ENCODE assay signal across 27 cellular contexts in the genomic region with DNA sequence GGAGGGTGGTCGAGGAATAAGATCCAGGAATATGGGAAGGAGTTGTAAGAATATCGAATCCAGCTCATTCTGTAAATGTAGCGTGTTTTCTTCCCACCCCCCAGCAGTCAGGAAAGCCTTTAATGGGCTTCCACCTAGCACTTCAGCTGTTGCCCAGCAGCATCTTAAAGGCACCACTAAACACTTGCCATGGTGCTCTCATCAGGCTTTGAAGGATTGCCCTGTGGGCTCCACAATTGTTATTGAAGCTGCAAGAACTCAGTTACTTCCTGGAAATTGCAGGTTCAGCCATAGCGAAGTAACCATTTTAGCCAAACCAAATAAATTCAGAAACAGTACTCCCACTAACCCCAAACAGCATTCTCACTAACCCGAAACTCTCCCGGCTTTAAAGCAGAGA.
DNase-seq lines count a peak whose midpoint lies in the region; ATAC-seq and TF ChIP-seq lines count a peak whose summit lies in the region.
"Had no signal": no experiment of that assay in that cellular context is flagged by ENCODE, and none has a peak within 500 bp of the region (broad histone marks: within the 10 kb centered on the region; RNA-seq: fewer than 3 reads in every experiment).

No MANE protein-coding gene starts in this region.

- no peak overlapping the region for H3K4me3 Mint-ChIP-seq in natural killer cell treated with Interleukin-12 subunit alpha and Interleukin-12 subunit beta and Interleukin-15 and Interleukin-18, amount 100 ng/mL, for 72 hours
- H3K4me3 Mint-ChIP-seq: activated CD4-positive, alpha-beta memory T cell treated with anti-CD3 and anti-CD28 coated beads for 36 hours; brain; IgD-negative memory B cell; nephron progenitor cell; T-helper 2 cell treated with Interferon-gamma antibody and Interleukin-4, amounts not matched to agents 5 μg/mL and 100 μg/mL, for 36 hours had no signal

- peaks cover 3% of the 10 kb centered on the region for H3K9me3 Mint-ChIP-seq in natural killer cell treated with Interleukin-12 subunit alpha and Interleukin-12 subunit beta and Interleukin-15 and Interleukin-18, amount 100 ng/mL, for 72 hours
- H3K9me3 Mint-ChIP-seq: activated CD4-positive, alpha-beta memory T cell treated with anti-CD3 and anti-CD28 coated beads for 36 hours; nephron progenitor cell; T-helper 2 cell treated with Interferon-gamma antibody and Interleukin-4, amounts not matched to agents 5 μg/mL and 100 μg/mL, for 36 hours had no signal

- H3K36me3 Mint-ChIP-seq in natural killer cell treated with Interleukin-12 subunit alpha and Interleukin-12 subunit beta and Interleukin-15 and Interleukin-18, amount 100 ng/mL, for 72 hours = no peaks in the 10 kb centered on the region
- H3K36me3 Mint-ChIP-seq: activated CD4-positive, alpha-beta memory T cell treated with anti-CD3 and anti-CD28 coated beads for 36 hours; brain; IgD-negative memory B cell had no signal

- no peaks in the 10 kb centered on the region for H3K36me3 ChIP-seq in skeletal muscle satellite cell (ENCODE audit: insufficient read depth, low read length)
- H3K36me3 ChIP-seq: tibial nerve had no signal

- no peaks in the 10 kb centered on the region for H3K27me3 ChIP-seq in skeletal muscle satellite cell (ENCODE audit: control insufficient read depth, insufficient read depth, low read length)
- H3K27me3 ChIP-seq: tibial nerve had no signal

- ATAC-seq in natural killer cell treated with Interleukin-12 subunit alpha and Interleukin-12 subunit beta and Interleukin-15 and Interleukin-18, amount 100 ng/mL, for 72 hours = no peak
- ATAC-seq in SK-N-SH treated with all-trans-retinoic acid at 6 μM for 48 hours (no peak), HG03135 (IDR thresholded peaks at IDR 0.05; ENCODE audit: unreplicated experiment) (no peak)
- ATAC-seq: HCT116, mucosa of descending colon had no signal

- H3K4me1 Mint-ChIP-seq in natural killer cell treated with Interleukin-12 subunit alpha and Interleukin-12 subunit beta and Interleukin-15 and Interleukin-18, amount 100 ng/mL, for 72 hours (ENCODE audit: low read depth in 2 of 2) = no peaks in the 10 kb centered on the region
- H3K4me1 Mint-ChIP-seq: IgD-negative memory B cell, nephron progenitor cell had no signal

- H3K9ac ChIP-seq in skeletal muscle satellite cell (ENCODE audit: low read depth, low read length) = peak overlapping the region; percentile 15

- H3K4me2 ChIP-seq in skeletal muscle satellite cell (ENCODE audit: low read length) = no peak overlapping the region

- no peak overlapping the region for H3K4me3 ChIP-seq in skeletal muscle satellite cell (ENCODE audit: low read length)
- H3K4me3 ChIP-seq: lung, mucosa of descending colon, smooth muscle cell, tibial nerve had no signal

- no peaks in the 10 kb centered on the region for H3K9me3 ChIP-seq in skeletal muscle satellite cell (replicated peaks; ENCODE audit: low read length)
- H3K9me3 ChIP-seq: mucosa of descending colon, tibial nerve had no signal

- H3K27ac Mint-ChIP-seq in natural killer cell treated with Interleukin-12 subunit alpha and Interleukin-12 subunit beta and Interleukin-15 and Interleukin-18, amount 100 ng/mL, for 72 hours = no peak overlapping the region
- H3K27ac Mint-ChIP-seq: activated CD4-positive, alpha-beta memory T cell treated with anti-CD3 and anti-CD28 coated beads for 36 hours; IgD-negative memory B cell; nephron progenitor cell; T-helper 2 cell treated with Interferon-gamma antibody and Interleukin-4, amounts not matched to agents 5 μg/mL and 100 μg/mL, for 36 hours had no signal

- peaks cover 52% of the 10 kb centered on the region for H3K4me1 ChIP-seq in skeletal muscle satellite cell (ENCODE audit: control insufficient read depth, insufficient read depth, low read length)

- H3K27me3 Mint-ChIP-seq in natural killer cell treated with Interleukin-12 subunit alpha and Interleukin-12 subunit beta and Interleukin-15 and Interleukin-18, amount 100 ng/mL, for 72 hours = peaks cover 0 to 13% of the 10 kb centered on the region in 2 donors
- H3K27me3 Mint-ChIP-seq: activated CD4-positive, alpha-beta memory T cell treated with anti-CD3 and anti-CD28 coated beads for 36 hours; brain; IgD-negative memory B cell had no signal

- DNase-seq in Daoy (ENCODE audit: low read depth) = peak; percentile 20
- peak; percentile 60 for DNase-seq in RPMI7951 (ENCODE audit: low read depth)
- DNase-seq in fibroblast of peridontal ligament (ENCODE audit: extremely low read depth) = peak; percentile 67
- DNase-seq in natural killer cell treated with Interleukin-12 subunit alpha and Interleukin-12 subunit beta and Interleukin-15 and Interleukin-18, amount 100 ng/mL, for 72 hours (ENCODE audit: low spot score) = no peak
- DNase-seq: activated CD4-positive, alpha-beta memory T cell treated with anti-CD3 and anti-CD28 coated beads for 36 hours; activated CD4-positive, alpha-beta T cell treated with anti-CD3 and anti-CD28 coated beads for 1 hour; activated naive CD4-positive, alpha-beta T cell treated with Interleukin-2 at 50 U/mL for 16 hours; Calu3; hippocampal formation; left cardiac atrium; mucosa of descending colon; NCI-H1092; NCI-H1694; NCI-H524; nephron progenitor cell; SHP77 treated with DMSO at 0.1 percent for 48 hours; stimulated activated naive CD4-positive, alpha-beta T cell treated with Interleukin-2 at 50 U/mL for 16 hours had no signal

TF ChIP-seq in SK-N-SH treated with all-trans-retinoic acid at 6 μM for 48 hours, 23 proteins besides CTCF, POLR2A, EP300 and RAD21 (continues in another document):
- TF ChIP-seq ZNF8 (CRISPR knock-in tag; IDR thresholded peaks at IDR 0.05) (no peak), BACH2 (CRISPR knock-in tag; IDR thresholded peaks at IDR 0.05; ENCODE audit: borderline replicate concordance) (no peak), TOX (CRISPR knock-in tag; IDR thresholded peaks at IDR 0.05; ENCODE audit: borderline replicate concordance) (no peak), ARNTL (CRISPR knock-in tag; IDR thresholded peaks at IDR 0.05; ENCODE audit: borderline replicate concordance, low read depth) (no peak), ZFP3 (CRISPR knock-in tag; IDR thresholded peaks at IDR 0.05) (no peak), ZC3H10 (CRISPR knock-in tag; IDR thresholded peaks at IDR 0.05) (no peak), OSR1 (CRISPR knock-in tag; IDR thresholded peaks at IDR 0.05) (no peak), RARB (CRISPR knock-in tag; IDR thresholded peaks at IDR 0.05) (no peak), ZNF70 (CRISPR knock-in tag; IDR thresholded peaks at IDR 0.05) (no peak), TCF4 (CRISPR knock-in tag; IDR thresholded peaks at IDR 0.05; ENCODE audit: borderline replicate concordance) (no peak), PPARA (CRISPR knock-in tag; IDR thresholded peaks at IDR 0.05; ENCODE audit: borderline replicate concordance) (no peak), ZFP30 (CRISPR knock-in tag; IDR thresholded peaks at IDR 0.05) (no peak)
- TF ChIP-seq, protein P1, sequence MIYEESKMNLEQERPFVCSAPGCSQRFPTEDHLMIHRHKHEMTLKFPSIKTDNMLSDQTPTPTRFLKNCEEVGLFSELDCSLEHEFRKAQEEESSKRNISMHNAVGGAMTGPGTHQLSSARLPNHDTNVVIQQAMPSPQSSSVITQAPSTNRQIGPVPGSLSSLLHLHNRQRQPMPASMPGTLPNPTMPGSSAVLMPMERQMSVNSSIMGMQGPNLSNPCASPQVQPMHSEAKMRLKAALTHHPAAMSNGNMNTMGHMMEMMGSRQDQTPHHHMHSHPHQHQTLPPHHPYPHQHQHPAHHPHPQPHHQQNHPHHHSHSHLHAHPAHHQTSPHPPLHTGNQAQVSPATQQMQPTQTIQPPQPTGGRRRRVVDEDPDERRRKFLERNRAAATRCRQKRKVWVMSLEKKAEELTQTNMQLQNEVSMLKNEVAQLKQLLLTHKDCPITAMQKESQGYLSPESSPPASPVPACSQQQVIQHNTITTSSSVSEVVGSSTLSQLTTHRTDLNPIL (CRISPR knock-in tag; IDR thresholded peaks at IDR 0.05; ENCODE audit: low read depth) = no peak
- TF ChIP-seq, protein P2, sequence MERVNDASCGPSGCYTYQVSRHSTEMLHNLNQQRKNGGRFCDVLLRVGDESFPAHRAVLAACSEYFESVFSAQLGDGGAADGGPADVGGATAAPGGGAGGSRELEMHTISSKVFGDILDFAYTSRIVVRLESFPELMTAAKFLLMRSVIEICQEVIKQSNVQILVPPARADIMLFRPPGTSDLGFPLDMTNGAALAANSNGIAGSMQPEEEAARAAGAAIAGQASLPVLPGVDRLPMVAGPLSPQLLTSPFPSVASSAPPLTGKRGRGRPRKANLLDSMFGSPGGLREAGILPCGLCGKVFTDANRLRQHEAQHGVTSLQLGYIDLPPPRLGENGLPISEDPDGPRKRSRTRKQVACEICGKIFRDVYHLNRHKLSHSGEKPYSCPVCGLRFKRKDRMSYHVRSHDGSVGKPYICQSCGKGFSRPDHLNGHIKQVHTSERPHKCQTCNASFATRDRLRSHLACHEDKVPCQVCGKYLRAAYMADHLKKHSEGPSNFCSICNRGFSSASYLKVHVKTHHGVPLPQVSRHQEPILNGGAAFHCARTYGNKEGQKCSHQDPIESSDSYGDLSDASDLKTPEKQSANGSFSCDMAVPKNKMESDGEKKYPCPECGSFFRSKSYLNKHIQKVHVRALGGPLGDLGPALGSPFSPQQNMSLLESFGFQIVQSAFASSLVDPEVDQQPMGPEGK (CRISPR knock-in tag; IDR thresholded peaks at IDR 0.05; ENCODE audit: borderline replicate concordance) = no peak
- TF ChIP-seq, protein P3, sequence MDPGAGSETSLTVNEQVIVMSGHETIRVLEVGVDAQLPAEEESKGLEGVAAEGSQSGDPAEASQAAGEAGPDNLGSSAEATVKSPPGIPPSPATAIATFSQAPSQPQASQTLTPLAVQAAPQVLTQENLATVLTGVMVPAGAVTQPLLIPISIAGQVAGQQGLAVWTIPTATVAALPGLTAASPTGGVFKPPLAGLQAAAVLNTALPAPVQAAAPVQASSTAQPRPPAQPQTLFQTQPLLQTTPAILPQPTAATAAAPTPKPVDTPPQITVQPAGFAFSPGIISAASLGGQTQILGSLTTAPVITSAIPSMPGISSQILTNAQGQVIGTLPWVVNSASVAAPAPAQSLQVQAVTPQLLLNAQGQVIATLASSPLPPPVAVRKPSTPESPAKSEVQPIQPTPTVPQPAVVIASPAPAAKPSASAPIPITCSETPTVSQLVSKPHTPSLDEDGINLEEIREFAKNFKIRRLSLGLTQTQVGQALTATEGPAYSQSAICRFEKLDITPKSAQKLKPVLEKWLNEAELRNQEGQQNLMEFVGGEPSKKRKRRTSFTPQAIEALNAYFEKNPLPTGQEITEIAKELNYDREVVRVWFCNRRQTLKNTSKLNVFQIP (CRISPR knock-in tag; IDR thresholded peaks at IDR 0.05; ENCODE audit: borderline replicate concordance, low read depth) = no peak
